In the genomic region with DNA sequence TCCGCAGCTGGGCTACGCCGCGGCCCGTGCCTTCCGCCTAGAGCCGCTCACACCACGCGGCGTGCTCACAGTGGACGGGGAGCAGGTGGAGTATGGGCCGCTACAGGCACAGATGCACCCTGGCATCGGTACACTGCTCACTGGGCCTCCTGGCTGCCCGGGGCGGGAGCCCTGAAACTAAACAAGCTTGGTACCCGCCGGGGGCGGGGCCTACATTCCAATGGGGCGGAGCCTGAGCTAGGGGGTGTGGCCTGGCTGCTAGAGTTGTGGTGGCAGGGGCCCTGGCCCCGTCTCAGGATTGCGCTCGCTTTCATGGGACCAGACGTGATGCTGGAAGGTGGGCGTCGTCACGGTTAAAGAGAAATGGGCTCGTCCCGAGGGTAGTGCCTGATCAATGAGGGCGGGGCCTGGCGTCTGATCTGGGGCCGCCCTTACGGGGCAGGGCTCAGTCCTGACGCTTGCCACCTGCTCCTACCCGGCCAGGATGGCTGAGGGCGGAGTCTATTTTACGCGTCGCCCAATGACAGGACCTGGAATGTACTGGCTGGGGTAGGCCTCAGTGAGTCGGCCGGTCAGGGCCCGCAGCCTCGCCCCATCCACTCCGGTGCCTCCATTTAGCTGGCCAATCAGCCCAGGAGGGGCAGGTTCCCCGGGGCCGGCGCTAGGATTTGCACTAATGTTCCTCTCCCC, we compare ENCODE assay signal across 9 cellular contexts. TPM values are rescaled to one million over a fixed set of nuclear protein-coding genes. Genes with fewer than 3 reads are reported as not detected.
DNase-seq lines count a peak whose midpoint lies in the region; ATAC-seq and TF ChIP-seq lines count a peak whose summit lies in the region.
"Had no signal": no experiment of that assay in that cellular context is flagged by ENCODE, and none has a peak within 500 bp of the region (broad histone marks: within the 10 kb centered on the region; RNA-seq: fewer than 3 reads in every experiment).

No MANE protein-coding gene starts in this region.

- H3K4me3 Mint-ChIP-seq in endothelial cell (ENCODE audit: unreplicated experiment) (peak overlapping the region; percentile 67), nephron progenitor cell (peak overlapping the region; percentile 38)
- H3K4me3 Mint-ChIP-seq: memory B cell had no signal

- peaks cover 36 to 77% (median 58%) of the 10 kb centered on the region in 11 experiments for H3K36me3 ChIP-seq in BLaER1 treated with 17β-estradiol and CSF1 and Interleukin-3, amounts not matched to agents 10 nM and 100 nM

- peaks cover 3% of the 10 kb centered on the region for H3K36me3 Mint-ChIP-seq in endothelial cell (ENCODE audit: low read depth, unreplicated experiment)
- H3K36me3 Mint-ChIP-seq in nephron progenitor cell (ENCODE audit: low read depth) = no peaks in the 10 kb centered on the region

- ATAC-seq in GM18511 (IDR thresholded peaks at IDR 0.05; ENCODE audit: unreplicated experiment) (no peak), HG03457 (IDR thresholded peaks at IDR 0.05; ENCODE audit: unreplicated experiment) (no peak)

- DNase-seq in NCI-H1105 treated with DMSO at 0.1 percent for 48 hours (lab: John Stamatoyannopoulos, UW) (peak; percentile 86), endothelial cell (ENCODE audit: low spot score) (peak; percentile 68), nephron progenitor cell (peak; percentile 75), NCI-H2107 (lab: John Stamatoyannopoulos, UW) (no peak), Kasumi-1 (lab: John Stamatoyannopoulos, UW) (no peak)

- H3K27ac Mint-ChIP-seq in endothelial cell (ENCODE audit: unreplicated experiment) (peak overlapping the region; percentile 83), nephron progenitor cell (no peak overlapping the region)

- H3K4me1 Mint-ChIP-seq in endothelial cell (ENCODE audit: unreplicated experiment) (peaks cover 11% of the 10 kb centered on the region), nephron progenitor cell (peaks cover 76% of the 10 kb centered on the region)

- H3K4me2 ChIP-seq in BLaER1 treated with 17β-estradiol and CSF1 and Interleukin-3, amounts not matched to agents 10 nM and 100 nM = peak overlapping the region; percentile 95 to 99 (median 98); a peak in 21 of 22 replicates

- H3K27ac ChIP-seq in BLaER1 treated with 17β-estradiol and CSF1 and Interleukin-3, amounts not matched to agents 10 nM and 100 nM = peak overlapping the region in 10 of 11 experiments; percentile 39 to 99 (median 94); a peak in 18 of 22 replicates

- H3K27me3 Mint-ChIP-seq in endothelial cell (ENCODE audit: unreplicated experiment) = peaks cover 23% of the 10 kb centered on the region
- no peaks in the 10 kb centered on the region for H3K27me3 Mint-ChIP-seq in nephron progenitor cell (ENCODE audit: low read depth, poor library complexity)
- H3K27me3 Mint-ChIP-seq: memory B cell had no signal

- H3K9ac ChIP-seq in BLaER1 treated with 17β-estradiol and CSF1 and Interleukin-3, amounts not matched to agents 10 nM and 100 nM = peak overlapping the region in 10 of 11 experiments; percentile 56 to 88 (median 66); a peak in 15 of 22 replicates

- no peaks in the 10 kb centered on the region for H3K9me3 ChIP-seq in BLaER1 treated with 17β-estradiol and CSF1 and Interleukin-3, amounts not matched to agents 10 nM and 100 nM (replicated peaks in 1 of 11)

- TF ChIP-seq CTCF in endothelial cell (IDR thresholded peaks at IDR 0.05; ENCODE audit: unreplicated experiment) = no peak
- TF ChIP-seq CTCF in nephron progenitor cell (IDR thresholded peaks at IDR 0.05) = no peak

- H4K20me1 ChIP-seq in BLaER1 treated with 17β-estradiol and CSF1 and Interleukin-3, amounts not matched to agents 10 nM and 100 nM = peaks cover 0 to 37% (median 13%) of the 10 kb centered on the region in 11 experiments; a peak in 9 of 22 replicates

- peaks cover 53 to 71% (median 57%) of the 10 kb centered on the region in 10 experiments for H3K4me1 ChIP-seq in BLaER1 treated with 17β-estradiol and CSF1 and Interleukin-3, amounts not matched to agents 10 nM and 100 nM

- H3K9me3 Mint-ChIP-seq in endothelial cell (ENCODE audit: unreplicated experiment) (no peaks in the 10 kb centered on the region), nephron progenitor cell (no peaks in the 10 kb centered on the region)
- H3K9me3 Mint-ChIP-seq: memory B cell had no signal

- H3K4me3 ChIP-seq in BLaER1 treated with 17β-estradiol and CSF1 and Interleukin-3, amounts not matched to agents 10 nM and 100 nM = no peak overlapping the region

- no peaks in the 10 kb centered on the region for H3K27me3 ChIP-seq in BLaER1 treated with 17β-estradiol and CSF1 and Interleukin-3, amounts not matched to agents 10 nM and 100 nM

RNA-seq across cellular contexts. Expression of gene DBP, which starts 7.4 kb away (rescaled TPM):
- 4.3 TPM for total RNA-seq in endothelial cell (ENCODE audit: unreplicated experiment)

RNA-seq across cellular contexts. Expression of gene SPHK2, which starts 10.4 kb away (rescaled TPM):
- 24.7 TPM for total RNA-seq in endothelial cell (ENCODE audit: unreplicated experiment)

RNA-seq across cellular contexts. Expression of gene RPL18, which starts 10.8 kb away (rescaled TPM):
- total RNA-seq in endothelial cell (ENCODE audit: unreplicated experiment) = 1,683 TPM

RNA-seq across cellular contexts. Expression of gene FAM83E, which starts 14.9 kb away (rescaled TPM):
- 0.64 TPM for total RNA-seq in endothelial cell (ENCODE audit: unreplicated experiment)

RNA-seq across cellular contexts. Expression of gene CA11, which starts 16.2 kb away (rescaled TPM):
- 11.9 TPM for total RNA-seq in endothelial cell (ENCODE audit: unreplicated experiment)

Comparison
In these comparisons a context has a peak if more than half of its experiments do, and no peak if none do; other contexts are left out.
1. DNase-seq: peak in NCI-H1105 treated with DMSO at 0.1 percent for 48 hours (single experiment), endothelial cell (single experiment) and nephron progenitor cell (single experiment); none in NCI-H2107 (single experiment) and Kasumi-1 (0 of 2).